ENCODE assay signal across 8 cellular contexts in genomic region chr10:5692476-5693358, GRCh38. TPM values are rescaled to one million over a fixed set of nuclear protein-coding genes. Genes with fewer than 3 reads are reported as not detected.
DNase-seq lines count a peak whose midpoint lies in the region; ATAC-seq and TF ChIP-seq lines count a peak whose summit lies in the region.

No MANE protein-coding gene starts in this region.

- ATAC-seq in GM21526 (IDR thresholded peaks at IDR 0.05; ENCODE audit: low FRiP score, unreplicated experiment), result peak; percentile 63
- ATAC-seq in activated T-cell treated with anti-CD3 and anti-CD28 coated beads, Interleukin-2, amount 50 U/mL, for 72 hours (replicated peaks in 1 of 2), result peak; percentile 93 to 94
- ATAC-seq in stimulated activated naive CD8-positive, alpha-beta T cell treated with anti-CD3 and anti-CD28 coated beads, Interleukin-15, Interleukin-2, amounts not matched to agents 100 U/mL and 50 U/mL, for 24 hours, result peak; percentile 88

- peak overlapping the region; percentile 44 for H3K9ac ChIP-seq in neural cell (ENCODE audit: low read length)

- no peak for TF ChIP-seq RAD21 in neural cell (conservative IDR thresholded peaks at IDR 0.05)

- peak overlapping the region; percentile 85 for H3K27ac Mint-ChIP-seq in activated T-cell treated with anti-CD3 and anti-CD28 coated beads, Interleukin-2, amount 50 U/mL, for 72 hours

- H3K9me3 ChIP-seq in neural cell (ENCODE audit: low read length), result no peaks in the 10 kb centered on the region

- peak overlapping the region; percentile 77 to 85 for H3K4me3 Mint-ChIP-seq in activated T-cell treated with anti-CD3 and anti-CD28 coated beads, Interleukin-2, amount 50 U/mL, for 72 hours

- no peaks in the 10 kb centered on the region for H3K9me3 Mint-ChIP-seq in activated T-cell treated with anti-CD3 and anti-CD28 coated beads, Interleukin-2, amount 50 U/mL, for 72 hours

- no peaks in the 10 kb centered on the region for H3K27me3 ChIP-seq in neural cell (ENCODE audit: insufficient read depth, low read depth, low read length)

- H3K79me2 ChIP-seq in neural cell (replicated peaks; ENCODE audit: insufficient read depth, low read length), result peaks cover 14% of the 10 kb centered on the region

- H3K36me3 ChIP-seq in neural cell (ENCODE audit: insufficient read depth, low read length), result no peaks in the 10 kb centered on the region

- H3K27me3 Mint-ChIP-seq in activated T-cell treated with anti-CD3 and anti-CD28 coated beads, Interleukin-2, amount 50 U/mL, for 72 hours (ENCODE audit: low read depth), result no peaks in the 10 kb centered on the region

- H3K4me1 Mint-ChIP-seq in activated T-cell treated with anti-CD3 and anti-CD28 coated beads, Interleukin-2, amount 50 U/mL, for 72 hours (ENCODE audit: low read depth), result peaks cover 79% of the 10 kb centered on the region

- DNase-seq in COR-L47 (lab: John Stamatoyannopoulos, UW), result peak; percentile 59
- DNase-seq in Kasumi-1 (lab: John Stamatoyannopoulos, UW), result peak; percentile 61 to 76
- DNase-seq in activated T-cell treated with anti-CD3 and anti-CD28 coated beads, Interleukin-2, amount 50 U/mL, for 72 hours, result peak; percentile 82 to 83
- peak; percentile 27 for DNase-seq in fibroblast of peridontal ligament (ENCODE audit: extremely low read depth)
- DNase-seq in stimulated activated naive CD8-positive, alpha-beta T cell treated with anti-CD3 and anti-CD28 coated beads, Interleukin-15, Interleukin-2, amounts not matched to agents 100 U/mL and 50 U/mL, for 24 hours, result peak; percentile 80
- no peak for DNase-seq in COLO829 (ENCODE audit: low spot score)

- H3K27ac ChIP-seq in neural cell (ENCODE audit: low read length), result no peak overlapping the region

- no peaks in the 10 kb centered on the region for H4K20me1 ChIP-seq in neural cell (ENCODE audit: insufficient read depth)

- peak overlapping the region; percentile 70 for H3K4me3 ChIP-seq in neural cell (ENCODE audit: low read length)

- H3K36me3 Mint-ChIP-seq in activated T-cell treated with anti-CD3 and anti-CD28 coated beads, Interleukin-2, amount 50 U/mL, for 72 hours (ENCODE audit: insufficient read depth in 2 of 2), result peaks cover 0 to 2% of the 10 kb centered on the region in 2 donors

- TF ChIP-seq CTCF in neural cell (IDR thresholded peaks at IDR 0.05; ENCODE audit: poor library complexity, severe bottlenecking), result no peak

- H2AFZ ChIP-seq in neural cell (ENCODE audit: low read depth, low read length), result peak overlapping the region; percentile 34

- H3K4me2 ChIP-seq in neural cell (ENCODE audit: low read length), result peak overlapping the region; percentile 62

- H3K9me2 ChIP-seq in neural cell (ENCODE audit: insufficient read depth, low read length), result no peaks in the 10 kb centered on the region

- TF ChIP-seq EP300 in neural cell (conservative IDR thresholded peaks at IDR 0.05; ENCODE audit: poor library complexity, severe bottlenecking), result no peak

- H3F3A ChIP-seq in neural cell (ENCODE audit: insufficient read depth, low read length, poor library complexity, severe bottlenecking), result no peaks in the 10 kb centered on the region

TF ChIP-seq in neural cell, 6 proteins besides CTCF, POLR2A, EP300 and RAD21:
- TF ChIP-seq MXI1 (conservative IDR thresholded peaks at IDR 0.05; ENCODE audit: poor library complexity, severe bottlenecking), result peak; percentile 74
- no peak for TF ChIP-seq TAF1 (IDR thresholded peaks at IDR 0.05; ENCODE audit: low read depth)

RNA-seq across cellular contexts. Expression of gene TASOR2, which starts 8.1 kb away (rescaled TPM):
- 10 to 100 TPM; 40.5 to 47.7 TPM for total RNA-seq in activated T-cell treated with anti-CD3 and anti-CD28 coated beads, Interleukin-2, amount 50 U/mL, for 72 hours
- polyA plus RNA-seq in neural cell, result 26.1 and 28.6 TPM in 2 replicates
- 79.9 and 104 TPM in 2 replicates for polyA minus RNA-seq in neural cell

RNA-seq across cellular contexts. Expression of gene ASB13, which starts 26.3 kb away (rescaled TPM):
- total RNA-seq in activated T-cell treated with anti-CD3 and anti-CD28 coated beads, Interleukin-2, amount 50 U/mL, for 72 hours, result 1 to 10 TPM; 7.0 to 7.8 TPM
- 4.7 and 5.6 TPM in 2 replicates for polyA plus RNA-seq in neural cell
- polyA minus RNA-seq in neural cell, result 6.1 and 6.4 TPM in 2 replicates
